Comparison of ENCODE assay signal across 1 cellular context in the genomic region with DNA sequence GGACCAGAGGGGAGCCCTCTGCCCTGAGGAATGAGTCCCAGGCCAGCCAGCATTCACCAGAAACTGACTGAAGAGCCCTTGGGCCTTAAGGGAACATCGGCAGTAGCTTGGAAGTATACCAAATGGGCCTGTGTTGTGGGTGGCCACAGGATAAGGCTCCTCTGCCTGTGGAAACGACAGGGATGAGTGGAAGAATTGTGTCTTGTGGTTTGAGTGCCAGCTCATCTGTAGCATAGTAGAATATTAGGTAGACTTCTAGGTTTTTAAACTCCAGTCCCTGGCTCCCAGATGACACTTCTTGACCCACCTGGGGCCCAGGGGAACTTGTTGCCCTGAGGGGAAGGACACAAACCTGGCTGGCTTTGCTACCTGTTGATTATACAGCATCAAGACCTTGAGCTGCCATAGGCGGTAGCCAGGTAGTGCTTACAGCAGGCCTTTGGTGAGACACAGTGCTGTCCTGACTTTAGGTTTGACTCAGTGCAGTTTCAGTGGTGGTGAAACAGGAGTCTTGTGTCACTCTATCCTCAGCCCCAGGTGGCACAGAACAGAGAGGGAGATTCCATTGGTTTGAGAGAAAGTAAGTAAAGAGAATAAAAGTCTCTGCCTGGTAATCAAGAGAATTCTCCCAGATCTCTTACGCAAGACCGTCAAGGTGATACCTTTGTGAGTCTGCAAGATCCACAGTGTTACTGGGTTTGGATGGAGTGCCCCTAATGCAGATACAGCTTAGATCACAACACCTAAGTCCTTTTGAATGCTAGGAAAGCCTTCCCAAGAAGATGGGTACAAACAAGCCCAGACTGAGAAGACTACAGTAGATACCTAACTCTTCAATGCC.
TF ChIP-seq lines count a peak whose summit lies in the region.

No MANE protein-coding gene starts in this region.

TF ChIP-seq in GM12878, 131 proteins besides CTCF, POLR2A, EP300 and RAD21 (continued from another document):
- no peak for TF ChIP-seq KDM1A (IDR thresholded peaks at IDR 0.05; ENCODE audit: borderline replicate concordance)
- no peak for TF ChIP-seq BACH1 (IDR thresholded peaks at IDR 0.05; ENCODE audit: borderline replicate concordance)
- 0 out of 2 replicates have a peak, but pooled peaks have one; percentile 46 for TF ChIP-seq TARDBP (IDR thresholded peaks at IDR 0.05; ENCODE audit: borderline replicate concordance)
- peak in 1 of 2 experiments; percentile 44; a peak in 1 of 4 replicates for TF ChIP-seq ETV6 (conservative IDR thresholded peaks at IDR 0.05 in 1 of 2, IDR thresholded peaks at IDR 0.05 in 1 of 2; ENCODE audit: borderline replicate concordance in 1 of 2, low read depth in 1 of 2)
- no peak for TF ChIP-seq CHD4 (IDR thresholded peaks at IDR 0.05)
- no peak for TF ChIP-seq STAT1 (conservative IDR thresholded peaks at IDR 0.05)
- no peak for TF ChIP-seq STAT3 (IDR thresholded peaks at IDR 0.05; ENCODE audit: low read depth, low read length)
- TF ChIP-seq, protein P1, sequence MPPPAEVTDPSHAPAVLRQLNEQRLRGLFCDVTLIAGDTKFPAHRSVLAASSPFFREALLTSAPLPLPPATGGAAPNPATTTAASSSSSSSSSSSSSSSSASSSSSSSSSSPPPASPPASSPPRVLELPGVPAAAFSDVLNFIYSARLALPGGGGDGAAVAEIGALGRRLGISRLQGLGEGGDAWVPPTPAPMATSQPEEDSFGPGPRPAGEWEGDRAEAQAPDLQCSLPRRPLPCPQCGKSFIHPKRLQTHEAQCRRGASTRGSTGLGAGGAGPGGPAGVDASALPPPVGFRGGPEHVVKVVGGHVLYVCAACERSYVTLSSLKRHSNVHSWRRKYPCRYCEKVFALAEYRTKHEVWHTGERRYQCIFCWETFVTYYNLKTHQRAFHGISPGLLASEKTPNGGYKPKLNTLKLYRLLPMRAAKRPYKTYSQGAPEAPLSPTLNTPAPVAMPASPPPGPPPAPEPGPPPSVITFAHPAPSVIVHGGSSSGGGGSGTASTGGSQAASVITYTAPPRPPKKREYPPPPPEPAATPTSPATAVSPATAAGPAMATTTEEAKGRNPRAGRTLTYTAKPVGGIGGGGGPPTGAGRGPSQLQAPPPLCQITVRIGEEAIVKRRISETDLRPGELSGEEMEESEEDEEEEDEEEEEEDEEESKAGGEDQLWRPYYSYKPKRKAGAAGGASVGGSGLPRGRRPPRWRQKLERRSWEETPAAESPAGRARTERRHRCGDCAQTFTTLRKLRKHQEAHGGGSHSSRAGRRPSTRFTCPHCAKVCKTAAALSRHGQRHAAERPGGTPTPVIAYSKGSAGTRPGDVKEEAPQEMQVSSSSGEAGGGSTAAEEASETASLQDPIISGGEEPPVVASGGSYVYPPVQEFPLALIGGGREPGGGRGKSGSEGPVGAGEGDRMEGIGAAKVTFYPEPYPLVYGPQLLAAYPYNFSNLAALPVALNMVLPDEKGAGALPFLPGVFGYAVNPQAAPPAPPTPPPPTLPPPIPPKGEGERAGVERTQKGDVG (CRISPR knock-in tag; IDR thresholded peaks at IDR 0.05): no peak
- TF ChIP-seq SP1 (IDR thresholded peaks at IDR 0.05; ENCODE audit: low read depth, low read length): no peak
- no peak for TF ChIP-seq GATAD2B (conservative IDR thresholded peaks at IDR 0.05; ENCODE audit: low read depth)
- TF ChIP-seq, protein P2, sequence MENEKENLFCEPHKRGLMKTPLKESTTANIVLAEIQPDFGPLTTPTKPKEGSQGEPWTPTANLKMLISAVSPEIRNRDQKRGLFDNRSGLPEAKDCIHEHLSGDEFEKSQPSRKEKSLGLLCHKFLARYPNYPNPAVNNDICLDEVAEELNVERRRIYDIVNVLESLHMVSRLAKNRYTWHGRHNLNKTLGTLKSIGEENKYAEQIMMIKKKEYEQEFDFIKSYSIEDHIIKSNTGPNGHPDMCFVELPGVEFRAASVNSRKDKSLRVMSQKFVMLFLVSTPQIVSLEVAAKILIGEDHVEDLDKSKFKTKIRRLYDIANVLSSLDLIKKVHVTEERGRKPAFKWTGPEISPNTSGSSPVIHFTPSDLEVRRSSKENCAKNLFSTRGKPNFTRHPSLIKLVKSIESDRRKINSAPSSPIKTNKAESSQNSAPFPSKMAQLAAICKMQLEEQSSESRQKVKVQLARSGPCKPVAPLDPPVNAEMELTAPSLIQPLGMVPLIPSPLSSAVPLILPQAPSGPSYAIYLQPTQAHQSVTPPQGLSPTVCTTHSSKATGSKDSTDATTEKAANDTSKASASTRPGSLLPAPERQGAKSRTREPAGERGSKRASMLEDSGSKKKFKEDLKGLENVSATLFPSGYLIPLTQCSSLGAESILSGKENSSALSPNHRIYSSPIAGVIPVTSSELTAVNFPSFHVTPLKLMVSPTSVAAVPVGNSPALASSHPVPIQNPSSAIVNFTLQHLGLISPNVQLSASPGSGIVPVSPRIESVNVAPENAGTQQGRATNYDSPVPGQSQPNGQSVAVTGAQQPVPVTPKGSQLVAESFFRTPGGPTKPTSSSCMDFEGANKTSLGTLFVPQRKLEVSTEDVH (IDR thresholded peaks at IDR 0.05; ENCODE audit: low read depth, partially characterized antibody): no peak
- no peak for TF ChIP-seq RELA (IDR thresholded peaks at IDR 0.05; ENCODE audit: borderline replicate concordance, partially characterized antibody)
- peak; percentile 63; the same call in 1 of the 2 replicates for TF ChIP-seq IRF4 (IDR thresholded peaks at IDR 0.05; ENCODE audit: low read depth, low read length)
- TF ChIP-seq, protein P3, sequence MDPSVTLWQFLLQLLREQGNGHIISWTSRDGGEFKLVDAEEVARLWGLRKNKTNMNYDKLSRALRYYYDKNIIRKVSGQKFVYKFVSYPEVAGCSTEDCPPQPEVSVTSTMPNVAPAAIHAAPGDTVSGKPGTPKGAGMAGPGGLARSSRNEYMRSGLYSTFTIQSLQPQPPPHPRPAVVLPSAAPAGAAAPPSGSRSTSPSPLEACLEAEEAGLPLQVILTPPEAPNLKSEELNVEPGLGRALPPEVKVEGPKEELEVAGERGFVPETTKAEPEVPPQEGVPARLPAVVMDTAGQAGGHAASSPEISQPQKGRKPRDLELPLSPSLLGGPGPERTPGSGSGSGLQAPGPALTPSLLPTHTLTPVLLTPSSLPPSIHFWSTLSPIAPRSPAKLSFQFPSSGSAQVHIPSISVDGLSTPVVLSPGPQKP (IDR thresholded peaks at IDR 0.05; ENCODE audit: low read depth, low read length): no peak
- no peak for TF ChIP-seq RCOR1 (conservative IDR thresholded peaks at IDR 0.05; ENCODE audit: low read depth, low read length)
- no peak for TF ChIP-seq ZNF274 (IDR thresholded peaks at IDR 0.05; ENCODE audit: insufficient read depth, insufficient read length)
- peak; percentile 85 for TF ChIP-seq EED (IDR thresholded peaks at IDR 0.05; ENCODE audit: low read depth)
- TF ChIP-seq, protein P4, sequence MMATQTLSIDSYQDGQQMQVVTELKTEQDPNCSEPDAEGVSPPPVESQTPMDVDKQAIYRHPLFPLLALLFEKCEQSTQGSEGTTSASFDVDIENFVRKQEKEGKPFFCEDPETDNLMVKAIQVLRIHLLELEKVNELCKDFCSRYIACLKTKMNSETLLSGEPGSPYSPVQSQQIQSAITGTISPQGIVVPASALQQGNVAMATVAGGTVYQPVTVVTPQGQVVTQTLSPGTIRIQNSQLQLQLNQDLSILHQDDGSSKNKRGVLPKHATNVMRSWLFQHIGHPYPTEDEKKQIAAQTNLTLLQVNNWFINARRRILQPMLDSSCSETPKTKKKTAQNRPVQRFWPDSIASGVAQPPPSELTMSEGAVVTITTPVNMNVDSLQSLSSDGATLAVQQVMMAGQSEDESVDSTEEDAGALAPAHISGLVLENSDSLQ (IDR thresholded peaks at IDR 0.05): no peak
- TF ChIP-seq SREBF1 (IDR thresholded peaks at IDR 0.05; ENCODE audit: low read length): no peak
- TF ChIP-seq RUNX3 (IDR thresholded peaks at IDR 0.05; ENCODE audit: low read length): peak; percentile 87
- no peak for TF ChIP-seq RAD51 (IDR thresholded peaks at IDR 0.05)
- TF ChIP-seq TCF3 (IDR thresholded peaks at IDR 0.05; ENCODE audit: borderline replicate concordance, insufficient read depth, low read depth, low read length): 0 out of 2 replicates have a peak, but pooled peaks have one; percentile 53
- peak; percentile 70; the same call in 1 of the 2 replicates for TF ChIP-seq NFIC (IDR thresholded peaks at IDR 0.05; ENCODE audit: low read depth, low read length)
- TF ChIP-seq CREM (IDR thresholded peaks at IDR 0.05; ENCODE audit: low read depth): peak; percentile 65; the same call in 1 of the 2 replicates
- no peak for TF ChIP-seq HDAC2 (IDR thresholded peaks at IDR 0.05)
- no peak for TF ChIP-seq ZSCAN29 (IDR thresholded peaks at IDR 0.05)
- TF ChIP-seq FOS (IDR thresholded peaks at IDR 0.05; ENCODE audit: borderline replicate concordance, extremely low read depth, insufficient read length): no peak
- TF ChIP-seq TCF7 (IDR thresholded peaks at IDR 0.05; ENCODE audit: borderline replicate concordance): no peak
- no peak for TF ChIP-seq MYC (IDR thresholded peaks at IDR 0.05; ENCODE audit: insufficient read depth, insufficient read length, insufficient replicate concordance, low read length, severe bottlenecking)
